20 cellular contexts compared by ENCODE assay signal in the genomic region with DNA sequence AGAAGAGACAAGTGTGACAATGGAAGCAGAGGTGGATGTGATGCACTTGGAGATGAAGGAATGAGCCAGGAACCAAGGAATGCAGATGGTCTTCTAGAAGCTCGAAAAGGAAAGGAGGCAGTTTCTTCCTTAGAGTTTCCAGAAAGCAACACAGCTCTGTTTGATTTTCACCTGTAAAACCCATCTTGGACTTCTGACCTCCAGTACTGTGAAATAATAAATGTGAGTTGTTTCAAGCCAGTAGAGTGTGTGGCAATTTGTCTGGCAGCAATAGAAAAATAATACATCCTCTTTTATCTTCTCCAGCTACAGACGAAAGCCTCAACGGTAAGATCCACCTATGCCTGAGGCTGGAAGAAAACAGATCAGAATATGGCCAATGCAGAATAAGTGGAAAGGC.
"Had no signal": no experiment of that assay in that cellular context is flagged by ENCODE, and none has a peak within 500 bp of the region (broad histone marks: within the 10 kb centered on the region; RNA-seq: fewer than 3 reads in every experiment).

No MANE protein-coding gene starts in this region.

- H3K27me3 ChIP-seq: SJCRH30 had no signal

- H3K27ac ChIP-seq: KMS-11, RWPE1, SJCRH30 had no signal

- H3K4me3 ChIP-seq: K562, SJCRH30 had no signal

- H3K9me3 ChIP-seq: SJCRH30 had no signal

- H3K36me3 ChIP-seq: SJCRH30 had no signal

- H3K27ac Mint-ChIP-seq: IgD-negative memory B cell had no signal

- H3K4me1 ChIP-seq: SJCRH30 had no signal

- ATAC-seq: K562, Panc1 had no signal

- DNase-seq: Kasumi-1, MM.1S, NCI-H1092 treated with DMSO at 0.1 percent for 48 hours, NCI-H1436, NCI-H187, NCI-H2029, NCI-H2081 treated with DMSO at 0.1 percent for 48 hours, NCI-H2171, NCI-H446, NCI-H510A, NCI-H524 treated with DMSO at 0.1 percent for 48 hours, NCI-H69, NCI-H774, SHP77 treated with DMSO at 0.1 percent for 48 hours, SJCRH30 had no signal

- FAIRE-seq: K562 had no signal

- H3K4me3 Mint-ChIP-seq: IgD-negative memory B cell had no signal

- H3K4me2 ChIP-seq: KMS-11 had no signal

- H3K9ac ChIP-seq: KMS-11 had no signal
